12 cellular contexts compared by ENCODE assay signal in the genomic region with DNA sequence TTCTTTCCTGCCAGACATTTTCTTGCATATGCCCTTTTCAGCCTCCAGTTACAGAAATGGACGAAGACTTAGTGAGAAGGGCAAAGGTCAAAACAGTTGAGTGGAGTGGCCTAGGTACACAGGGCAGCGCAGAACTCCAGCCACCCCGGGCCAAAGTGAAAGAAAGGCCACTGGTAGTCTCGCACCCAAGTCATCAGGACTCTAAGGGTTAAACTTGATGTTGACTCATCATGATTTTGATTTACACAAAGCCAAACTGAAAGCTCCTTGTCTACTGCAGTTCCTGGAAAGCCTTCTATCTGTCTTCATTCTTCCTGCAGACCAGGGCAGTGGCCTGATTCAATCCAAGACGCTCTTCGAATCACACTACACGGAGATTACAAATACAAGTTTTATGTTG. TPM values are rescaled to one million over a fixed set of nuclear protein-coding genes. Genes with fewer than 3 reads are reported as not detected.
DNase-seq lines count a peak whose midpoint lies in the region; ATAC-seq and TF ChIP-seq lines count a peak whose summit lies in the region.
"Had no signal": no experiment of that assay in that cellular context is flagged by ENCODE, and none has a peak within 500 bp of the region (broad histone marks: within the 10 kb centered on the region; RNA-seq: fewer than 3 reads in every experiment).

No MANE protein-coding gene starts in this region.

- H4K20me1 ChIP-seq in PC-9 (ENCODE audit: insufficient read depth) (no peaks in the 10 kb centered on the region), osteoblast (ENCODE audit: insufficient read depth, low read length) (no peaks in the 10 kb centered on the region)

- no peak for TF ChIP-seq POLR2A in esophagus muscularis mucosa (IDR thresholded peaks at IDR 0.05; ENCODE audit: low read depth)

- no peaks in the 10 kb centered on the region for H3K27me3 Mint-ChIP-seq in progenitor cell of endocrine pancreas

- H3K36me3 Mint-ChIP-seq in progenitor cell of endocrine pancreas (ENCODE audit: insufficient read depth): no peaks in the 10 kb centered on the region

- H3K27ac Mint-ChIP-seq in progenitor cell of endocrine pancreas: no peak overlapping the region

- H3K4me1 ChIP-seq in PC-9 (replicated peaks; ENCODE audit: insufficient read depth): peaks cover 51% of the 10 kb centered on the region
- H3K4me1 ChIP-seq in esophagus muscularis mucosa: peaks cover 0 to 51% (median 39%) of the 10 kb centered on the region in 4 donors
- peaks cover 17% of the 10 kb centered on the region for H3K4me1 ChIP-seq in osteoblast (ENCODE audit: insufficient read depth, low read length)

- WGBS in esophagus muscularis mucosa: 51% methylated on average over 7 of the region's 7 CpGs

- peaks cover 9% of the 10 kb centered on the region for H3K4me1 Mint-ChIP-seq in progenitor cell of endocrine pancreas (ENCODE audit: low read depth)

- H3K27ac ChIP-seq in PC-9: no peak overlapping the region
- peak overlapping the region; percentile 92 to 98 (median 96) for H3K27ac ChIP-seq in esophagus muscularis mucosa (replicated peaks in 1 of 4)
- no peak overlapping the region for H3K27ac ChIP-seq in osteoblast (ENCODE audit: low read depth, low read length)
- H3K27ac ChIP-seq in RWPE1: no peak overlapping the region

- DNase-seq in GM03348 (ENCODE audit: low spot score): peak; percentile 11
- DNase-seq in PC-9: peak in 1 of 2 experiments; percentile 15
- no peak for DNase-seq in esophagus muscularis mucosa (ENCODE audit: extremely low spot score)
- DNase-seq in osteoblast (ENCODE audit: insufficient read length, low spot score, missing footprints): no peak
- DNase-seq in progenitor cell of endocrine pancreas (ENCODE audit: low spot score, unreplicated experiment): no peak
- DNase-seq in activated effector memory CD4-positive, alpha-beta T cell treated with anti-CD3 and anti-CD28 coated beads, Interleukin-2, amount 50 U/mL, for 16 hours: no peak
- no peak for DNase-seq in Right ventricle myocardium inferior (ENCODE audit: missing footprints)
- no peak for DNase-seq in RWPE1 (ENCODE audit: low spot score)
- DNase-seq: activated CD4-positive, alpha-beta T cell treated with anti-CD3 and anti-CD28 coated beads for 1 hour; activated effector memory CD4-positive, alpha-beta T cell treated with Interleukin-2 at 50 U/mL for 16 hours; head of caudate nucleus; NCI-H2081 had no signal

- ATAC-seq in Right ventricle myocardium inferior: no peak

- peak overlapping the region; percentile 86; the same call in 1 of the 2 replicates for H3K4me2 ChIP-seq in PC-9
- peak overlapping the region; percentile 33 for H3K4me2 ChIP-seq in osteoblast (ENCODE audit: insufficient read depth, low read length)

- no peaks in the 10 kb centered on the region for H3K27me3 ChIP-seq in PC-9 (ENCODE audit: insufficient read depth, low read depth)
- H3K27me3 ChIP-seq in esophagus muscularis mucosa: no peaks in the 10 kb centered on the region
- no peaks in the 10 kb centered on the region for H3K27me3 ChIP-seq in osteoblast (ENCODE audit: insufficient read depth, low read length)

- intact Hi-C loops in PC-9 (cut with micrococcal nuclease; ENCODE audit: unreplicated experiment) (loop anchor here (5.0 to 10.0 kb wide), 3 partner anchors 72 to 377 kb away; partner anchors contain the start of gene WDR44), esophagus muscularis mucosa (cut with DNase I) (no loop called here), Right ventricle myocardium inferior (cut with DNase I) (no loop called here)

- no peaks in the 10 kb centered on the region for H3K36me3 ChIP-seq in PC-9 (ENCODE audit: low read depth)
- H3K36me3 ChIP-seq in esophagus muscularis mucosa: no peaks in the 10 kb centered on the region
- H3K36me3 ChIP-seq in osteoblast (ENCODE audit: insufficient read depth, low read length): no peaks in the 10 kb centered on the region

- no TSS peak for BruUV-seq in PC-9 (replicated peaks; lab: Mats Ljungman, UMichigan)

- H2AFZ ChIP-seq in PC-9 (no peak overlapping the region), osteoblast (ENCODE audit: low read length) (peak overlapping the region; percentile 41)

- TF ChIP-seq CTCF in PC-9 (conservative IDR thresholded peaks at IDR 0.05): no peak
- no peak for TF ChIP-seq CTCF in esophagus muscularis mucosa (IDR thresholded peaks at IDR 0.05)
- TF ChIP-seq CTCF in osteoblast (IDR thresholded peaks at IDR 0.05; ENCODE audit: extremely low read depth, low read depth, low read length): no peak
- no peak for TF ChIP-seq CTCF in progenitor cell of endocrine pancreas (IDR thresholded peaks at IDR 0.05; ENCODE audit: unreplicated experiment)
- TF ChIP-seq CTCF in RWPE1 (conservative IDR thresholded peaks at IDR 0.05; ENCODE audit: low read depth): no peak

- POLR2A ChIA-PET in PC-9 (lab: Charles Lee; ENCODE audit: unreplicated experiment) (no interaction called here), RWPE1 (lab: Yijun Ruan, JAX; ENCODE audit: low non-redundant PET) (no interaction called here)

- CTCF ChIA-PET in PC-9 (lab: Charles Lee): no interaction called here
- CTCF ChIA-PET in RWPE1 (lab: Yijun Ruan, JAX): interaction anchor here (0.7 kb wide), 1 partner anchor 9 kb away, joined by 3 read pairs; no protein-coding TSS in a partner anchor

- H3K4me3 Mint-ChIP-seq in progenitor cell of endocrine pancreas (ENCODE audit: low read depth): no peak overlapping the region

- H3K9me2 ChIP-seq in PC-9 (ENCODE audit: insufficient read depth): no peaks in the 10 kb centered on the region

- no peaks in the 10 kb centered on the region for H3K9me3 ChIP-seq in PC-9 (ENCODE audit: insufficient read depth, low read depth)
- H3K9me3 ChIP-seq in esophagus muscularis mucosa: no peaks in the 10 kb centered on the region
- H3K9me3 ChIP-seq in osteoblast (ENCODE audit: low read depth, low read length): no peaks in the 10 kb centered on the region

- H3F3A ChIP-seq in PC-9 (ENCODE audit: insufficient read depth, low read depth): peaks cover 21% of the 10 kb centered on the region

- peaks cover 11% of the 10 kb centered on the region for H3K9me3 Mint-ChIP-seq in progenitor cell of endocrine pancreas (ENCODE audit: low read depth)

- no peak for TF ChIP-seq EP300 in esophagus muscularis mucosa (IDR thresholded peaks at IDR 0.05)

- H3K79me2 ChIP-seq in PC-9 (ENCODE audit: low read depth) (peaks cover 22% of the 10 kb centered on the region), osteoblast (ENCODE audit: insufficient read depth, low read length) (peaks cover 16% of the 10 kb centered on the region)

- H3K4me3 ChIP-seq in PC-9 (no peak overlapping the region), esophagus muscularis mucosa (no peak overlapping the region), osteoblast (ENCODE audit: insufficient read depth, low read length) (no peak overlapping the region)

RNA-seq across cellular contexts. Expression of gene IL13RA1, which starts 2.6 kb away (rescaled TPM):
- total RNA-seq in PC-9 (2021) (85.3 and 106 TPM in 2 replicates), esophagus muscularis mucosa (100 to 1,000 TPM in 1 of 4 donors, 10 to 100 TPM in 3; 53.1 to 101 (median 85.2) TPM), osteoblast (81.4 and 108 TPM in 2 replicates), progenitor cell of endocrine pancreas (29.9 and 30.8 TPM in 2 replicates), Right ventricle myocardium inferior (19.7 TPM)

Comparison
In these comparisons a context has a peak if more than half of its experiments do, and no peak if none do; other contexts are left out.
1. H3K27ac ChIP-seq: peak in esophagus muscularis mucosa (4 of 4); none in PC-9 (single experiment), osteoblast (single experiment) and RWPE1 (single experiment).